In genomic region chr9:108041551-108041950, GRCh38 we compare ENCODE assay signal across 1 cellular context.
TF ChIP-seq lines count a peak whose summit lies in the region.

No MANE protein-coding gene starts in this region.

TF ChIP-seq in HCT116, 20 proteins besides CTCF, POLR2A, EP300 and RAD21 (continued from another document):
- TF ChIP-seq YY1 (IDR thresholded peaks at IDR 0.05; ENCODE audit: extremely low read depth, insufficient replicate concordance, low read depth, low read length) = no peak
- TF ChIP-seq POLR2AphosphoS5 (IDR thresholded peaks at IDR 0.05; ENCODE audit: low read depth, low read length) = no peak
- TF ChIP-seq CEBPB (IDR thresholded peaks at IDR 0.05; ENCODE audit: low read depth) = no peak; the same call in 1 of the 2 replicates
- TF ChIP-seq ZFX (IDR thresholded peaks at IDR 0.05) = no peak
TF ChIP-seq in HCT116: peak in this region for 5.
